ENCODE assay signal across 34 cellular contexts in the genomic region with DNA sequence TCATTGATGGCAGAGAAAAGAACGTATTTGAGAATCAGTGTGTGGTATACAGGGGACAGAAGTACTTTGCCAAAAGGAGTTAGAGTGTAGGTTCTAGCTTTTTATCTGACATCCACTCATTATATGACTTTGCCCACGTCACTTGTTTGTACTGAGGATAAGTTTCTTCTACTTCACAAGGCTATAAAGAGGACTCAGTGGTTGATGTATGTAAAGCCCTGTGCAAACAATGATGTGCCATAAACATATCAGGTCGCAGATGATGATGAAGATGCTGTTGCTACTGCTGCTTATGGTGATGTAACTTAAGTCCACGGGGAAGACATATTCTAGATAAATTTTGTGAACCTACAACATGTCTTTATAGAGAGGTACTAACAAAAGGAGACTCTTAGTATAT.
"Had no signal": no experiment of that assay in that cellular context is flagged by ENCODE, and none has a peak within 500 bp of the region (broad histone marks: within the 10 kb centered on the region; RNA-seq: fewer than 3 reads in every experiment).

No MANE protein-coding gene starts in this region.

- H3K4me3 Mint-ChIP-seq: activated B cell treated with CpG ODN at 0.5 μM for 24 hours; activated CD8-positive, alpha-beta T cell treated with anti-CD3 and anti-CD28 coated beads for 36 hours; activated naive CD4-positive, alpha-beta T cell treated with anti-CD3 and anti-CD28 coated beads for 36 hours; activated naive CD4-positive, alpha-beta T cell treated with anti-CD3 and anti-CD28 coated beads, Interleukin-2, amount 50 U/mL, for 24 hours; activated naive CD8-positive, alpha-beta T cell treated with anti-CD3 and anti-CD28 coated beads for 36 hours; activated naive CD8-positive, alpha-beta T cell treated with anti-CD3 and anti-CD28 coated beads, Interleukin-2, amount 50 U/mL, for 24 hours; activated T-cell treated with anti-CD3 and anti-CD28 coated beads, Interleukin-2, amount 50 U/mL, for 4 hours; activated T-helper 1 cell treated with anti-CD3 and anti-CD28 coated beads, Interleukin-12 subunit alpha, Interleukin-12 subunit beta, Interleukin-2, Interleukin-4 antibody, amounts not matched to agents 30 ng/mL and 10 ng/mL and 1 ng/mL, durations not matched to agents 14 hours and 24 hours and 36 hours; effector memory CD8-positive, alpha-beta T cell; T-helper 2 cell treated with Interferon-gamma antibody and Interleukin-4, amounts not matched to agents 5 μg/mL and 100 μg/mL, for 36 hours had no signal

- H3K4me1 Mint-ChIP-seq: activated B cell treated with CpG ODN at 0.5 μM for 24 hours; activated naive CD4-positive, alpha-beta T cell treated with anti-CD3 and anti-CD28 coated beads, Interleukin-2, amount 50 U/mL, for 24 hours; activated naive CD8-positive, alpha-beta T cell treated with anti-CD3 and anti-CD28 coated beads for 36 hours; activated naive CD8-positive, alpha-beta T cell treated with anti-CD3 and anti-CD28 coated beads, Interleukin-2, amount 50 U/mL, for 24 hours had no signal

- H3K4me1 ChIP-seq: adrenal gland, body of pancreas, esophagus muscularis mucosa, foreskin keratinocyte, heart left ventricle had no signal

- H3K36me3 ChIP-seq: adrenal gland, esophagus muscularis mucosa, gastrocnemius medialis, heart left ventricle, WERI-Rb-1 had no signal

- H3K9me3 Mint-ChIP-seq: activated B cell treated with CpG ODN at 0.5 μM for 24 hours; activated CD8-positive, alpha-beta T cell treated with anti-CD3 and anti-CD28 coated beads for 36 hours; activated naive CD4-positive, alpha-beta T cell treated with anti-CD3 and anti-CD28 coated beads for 36 hours; activated naive CD8-positive, alpha-beta T cell treated with anti-CD3 and anti-CD28 coated beads for 36 hours; activated naive CD8-positive, alpha-beta T cell treated with anti-CD3 and anti-CD28 coated beads, Interleukin-2, amount 50 U/mL, for 24 hours; activated T-cell treated with anti-CD3 and anti-CD28 coated beads, Interleukin-2, amount 50 U/mL, for 4 hours; activated T-helper 1 cell treated with anti-CD3 and anti-CD28 coated beads, Interleukin-12 subunit alpha, Interleukin-12 subunit beta, Interleukin-2, Interleukin-4 antibody, amounts not matched to agents 30 ng/mL and 10 ng/mL and 1 ng/mL, durations not matched to agents 14 hours and 24 hours and 36 hours; activated T-helper 2 cell treated with anti-CD3 and anti-CD28 coated beads, Interferon-gamma antibody, Interleukin-2, Interleukin-4, amounts not matched to agents 10 μg/mL and 5 μg/mL and 100 μg/mL, durations not matched to agents 14 hours and 24 hours and 36 hours; T-helper 2 cell treated with Interferon-gamma antibody and Interleukin-4, amounts not matched to agents 5 μg/mL and 100 μg/mL, for 36 hours had no signal

- H3K9me3 ChIP-seq: adrenal gland, body of pancreas, esophagus muscularis mucosa, gastrocnemius medialis, heart left ventricle had no signal

- DNase-seq: activated B cell treated with CpG ODN at 0.5 μM for 24 hours; activated CD4-positive, alpha-beta T cell treated with anti-CD3 and anti-CD28 coated beads for 48 hours; activated CD4-positive, alpha-beta T cell treated with anti-CD3 and anti-CD28 coated beads, Interleukin-2, amount 50 U/mL, for 1 hour; activated CD4-positive, alpha-beta T cell treated with anti-CD3 and anti-CD28 coated beads, Interleukin-2, amount 50 U/mL, for 48 hours; activated CD8-positive, alpha-beta memory T cell treated with anti-CD3 and anti-CD28 coated beads for 24 hours; activated CD8-positive, alpha-beta T cell treated with anti-CD3 and anti-CD28 coated beads for 36 hours; activated effector memory CD4-positive, alpha-beta T cell treated with anti-CD3 and anti-CD28 coated beads, Interleukin-2, amount 50 U/mL, for 16 hours; activated naive CD4-positive, alpha-beta T cell treated with anti-CD3 and anti-CD28 coated beads for 36 hours; activated naive CD8-positive, alpha-beta T cell treated with anti-CD3 and anti-CD28 coated beads for 36 hours; activated naive CD8-positive, alpha-beta T cell treated with anti-CD3 and anti-CD28 coated beads, Interleukin-2, amount 50 U/mL, for 24 hours; activated T-cell treated with anti-CD3 and anti-CD28 coated beads, Interleukin-2, amount 50 U/mL, for 4 hours; adrenal gland; amygdala; aorta; body of pancreas; caudate nucleus; cortex of kidney; dermis blood vessel endothelial cell; effector CD4-positive, alpha-beta T cell; effector memory CD8-positive, alpha-beta T cell; erythroblast; foreskin keratinocyte; gastrocnemius medialis; glutamatergic neuron; heart left ventricle; T1000; WERI-Rb-1 had no signal

- H3K36me3 Mint-ChIP-seq: activated naive CD4-positive, alpha-beta T cell treated with anti-CD3 and anti-CD28 coated beads, Interleukin-2, amount 50 U/mL, for 24 hours; activated naive CD8-positive, alpha-beta T cell treated with anti-CD3 and anti-CD28 coated beads for 36 hours had no signal

- FAIRE-seq: colon had no signal

- H3K27me3 ChIP-seq: adrenal gland, body of pancreas, esophagus muscularis mucosa, foreskin keratinocyte, gastrocnemius medialis, heart left ventricle had no signal

- H3K4me3 ChIP-seq: adrenal gland, body of pancreas, esophagus muscularis mucosa, gastrocnemius medialis, heart left ventricle had no signal

- H3K27me3 Mint-ChIP-seq: activated B cell treated with CpG ODN at 0.5 μM for 24 hours; activated CD8-positive, alpha-beta T cell treated with anti-CD3 and anti-CD28 coated beads for 36 hours; activated naive CD4-positive, alpha-beta T cell treated with anti-CD3 and anti-CD28 coated beads, Interleukin-2, amount 50 U/mL, for 24 hours; activated naive CD8-positive, alpha-beta T cell treated with anti-CD3 and anti-CD28 coated beads for 36 hours; activated naive CD8-positive, alpha-beta T cell treated with anti-CD3 and anti-CD28 coated beads, Interleukin-2, amount 50 U/mL, for 24 hours; effector memory CD8-positive, alpha-beta T cell had no signal

- H3K27ac Mint-ChIP-seq: activated B cell treated with CpG ODN at 0.5 μM for 24 hours; activated CD8-positive, alpha-beta T cell treated with anti-CD3 and anti-CD28 coated beads for 36 hours; activated naive CD4-positive, alpha-beta T cell treated with anti-CD3 and anti-CD28 coated beads for 36 hours; activated naive CD4-positive, alpha-beta T cell treated with anti-CD3 and anti-CD28 coated beads, Interleukin-2, amount 50 U/mL, for 24 hours; activated naive CD8-positive, alpha-beta T cell treated with anti-CD3 and anti-CD28 coated beads for 36 hours; activated naive CD8-positive, alpha-beta T cell treated with anti-CD3 and anti-CD28 coated beads, Interleukin-2, amount 50 U/mL, for 24 hours; activated T-helper 1 cell treated with anti-CD3 and anti-CD28 coated beads, Interleukin-12 subunit alpha, Interleukin-12 subunit beta, Interleukin-2, Interleukin-4 antibody, amounts not matched to agents 30 ng/mL and 10 ng/mL and 1 ng/mL, durations not matched to agents 14 hours and 24 hours and 36 hours; activated T-helper 2 cell treated with anti-CD3 and anti-CD28 coated beads, Interferon-gamma antibody, Interleukin-2, Interleukin-4, amounts not matched to agents 10 μg/mL and 5 μg/mL and 100 μg/mL, durations not matched to agents 14 hours and 24 hours and 36 hours; effector memory CD8-positive, alpha-beta T cell; T-helper 2 cell treated with Interferon-gamma antibody and Interleukin-4, amounts not matched to agents 5 μg/mL and 100 μg/mL, for 36 hours had no signal

- H3K27ac ChIP-seq: adrenal gland, body of pancreas, esophagus muscularis mucosa, foreskin keratinocyte, gastrocnemius medialis, heart left ventricle, WERI-Rb-1 had no signal

- ATAC-seq: activated CD4-positive, CD25-positive, alpha-beta regulatory T cell treated with anti-CD3 and anti-CD28 coated beads, Interleukin-2, amount 50 U/mL, for 24 hours; activated CD8-positive, alpha-beta T cell treated with anti-CD3 and anti-CD28 coated beads for 36 hours; activated naive CD8-positive, alpha-beta T cell treated with anti-CD3 and anti-CD28 coated beads, Interleukin-2, amount 50 U/mL, for 24 hours; activated T-cell treated with anti-CD3 and anti-CD28 coated beads, Interleukin-2, amount 50 U/mL, for 4 hours; body of pancreas; effector memory CD8-positive, alpha-beta T cell; foreskin keratinocyte; gastrocnemius medialis; heart left ventricle had no signal
